26 cellular contexts compared by ENCODE assay signal in genomic region chr2:150944315-150944714, GRCh38.
DNase-seq lines count a peak whose midpoint lies in the region; ATAC-seq lines count a peak whose summit lies in the region.
"Had no signal": no experiment of that assay in that cellular context is flagged by ENCODE, and none has a peak within 500 bp of the region (broad histone marks: within the 10 kb centered on the region; RNA-seq: fewer than 3 reads in every experiment).

No MANE protein-coding gene starts in this region.

- no peak overlapping the region for H3K27ac ChIP-seq in right cardiac atrium (ENCODE audit: low read length)
- H3K27ac ChIP-seq: lower lobe of right lung, pancreas, right atrium auricular region, spleen, upper lobe of right lung had no signal

- 72% methylated on average over 1 of the region's 1 CpG for WGBS in right cardiac atrium

- peak; percentile 49 for DNase-seq in DMS 273 treated with DMSO at 0.1 percent for 48 hours (lab: John Stamatoyannopoulos, UW)
- DNase-seq in GM19238 (ENCODE audit: insufficient read length, low spot score) = peak; percentile 7
- DNase-seq in ecto neural progenitor cell (ENCODE audit: low spot score) = no peak
- DNase-seq in right cardiac atrium = no peak
- DNase-seq: activated CD8-positive, alpha-beta memory T cell treated with anti-CD3 and anti-CD28 coated beads, Interleukin-2, amount 50 U/mL, for 4 hours; activated naive CD8-positive, alpha-beta T cell treated with anti-CD3 and anti-CD28 coated beads for 36 hours; BE2C; caudate nucleus; GF-D8; lower lobe of right lung; NCI-H1417; NCI-H2081 treated with DMSO at 0.1 percent for 48 hours; nephron progenitor cell; pancreas; SHP77 treated with DMSO at 0.1 percent for 48 hours; spleen; stimulated activated CD4-positive, alpha-beta T cell treated with anti-CD3 and anti-CD28 coated beads, Interleukin-4, amount 100 ng/mL, for 1 hour; T-helper 9 cell; upper lobe of right lung had no signal

- no peak overlapping the region for H3K4me3 ChIP-seq in right cardiac atrium (ENCODE audit: low read length)
- H3K4me3 ChIP-seq: K562, lower lobe of right lung, pancreas, right atrium auricular region, spleen, upper lobe of right lung had no signal

- no peaks in the 10 kb centered on the region for H3K9me3 ChIP-seq in right cardiac atrium (ENCODE audit: control insufficient read depth, low read length)
- H3K9me3 ChIP-seq: BE2C, lower lobe of right lung, pancreas, right atrium auricular region, upper lobe of right lung had no signal

- intact Hi-C loops in right cardiac atrium (cut with DNase I) = no loop called here

- H3K4me1 ChIP-seq in right cardiac atrium (ENCODE audit: control insufficient read depth, insufficient read depth, low read length) = no peaks in the 10 kb centered on the region
- H3K4me1 ChIP-seq: BE2C, lower lobe of right lung, pancreas, right atrium auricular region, spleen, upper lobe of right lung had no signal

- H3K27me3 ChIP-seq in right cardiac atrium (ENCODE audit: control insufficient read depth, insufficient read depth) = no peaks in the 10 kb centered on the region
- H3K27me3 ChIP-seq: BE2C, pancreas, right atrium auricular region, spleen, upper lobe of right lung had no signal

- ATAC-seq in HG02981 (IDR thresholded peaks at IDR 0.05; ENCODE audit: unreplicated experiment) (peak; percentile 69), HG03521 (IDR thresholded peaks at IDR 0.05; ENCODE audit: unreplicated experiment) (peak; percentile 46), GM21717 (IDR thresholded peaks at IDR 0.05; ENCODE audit: unreplicated experiment) (no peak), GM18868 (IDR thresholded peaks at IDR 0.05; ENCODE audit: unreplicated experiment) (no peak), right cardiac atrium (no peak)
- ATAC-seq: K562; lower lobe of right lung; pancreas; stimulated activated memory B cell treated with anti-CD40 and anti-IgM and Interleukin-4, amounts not matched to agents 10 μg/mL and 1 μg/mL and 100 μg/mL, for 72 hours; upper lobe of right lung had no signal

Comparison
In these comparisons a context has a peak if more than half of its experiments do, and no peak if none do; other contexts are left out.
1. DNase-seq: peak in DMS 273 treated with DMSO at 0.1 percent for 48 hours (single experiment) and GM19238 (single experiment); none in ecto neural progenitor cell (single experiment) and right cardiac atrium (0 of 3).
2. ATAC-seq: peak in HG02981 (single experiment) and HG03521 (single experiment); none in GM21717 (single experiment), GM18868 (single experiment) and right cardiac atrium (0 of 2).